Comparison of ENCODE assay signal across 15 cellular contexts in the genomic region with DNA sequence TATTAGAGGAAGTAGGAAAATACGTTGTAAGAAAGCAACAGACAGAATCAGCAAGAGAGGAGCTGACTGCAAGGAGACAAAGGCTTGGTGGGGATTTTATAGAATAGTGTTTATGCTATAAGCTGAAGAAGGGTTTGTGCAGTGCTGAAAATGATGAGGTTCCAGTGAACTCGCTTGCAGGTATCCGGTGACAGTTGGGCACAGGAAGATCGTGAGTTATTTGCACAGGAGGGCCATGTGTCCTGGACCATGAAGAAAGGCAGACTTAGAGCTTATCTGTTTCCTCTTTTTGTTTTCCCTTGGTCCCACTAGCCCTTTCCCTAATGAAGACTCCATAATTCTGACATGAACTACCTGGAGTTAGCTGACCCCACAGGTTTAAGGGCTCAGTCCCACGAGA.
DNase-seq lines count a peak whose midpoint lies in the region; TF ChIP-seq lines count a peak whose summit lies in the region.
"Had no signal": no experiment of that assay in that cellular context is flagged by ENCODE, and none has a peak within 500 bp of the region (broad histone marks: within the 10 kb centered on the region; RNA-seq: fewer than 3 reads in every experiment).

No MANE protein-coding gene starts in this region.

- 60 to 72% methylated on average over 5 of the region's 5 CpGs for WGBS in esophagus squamous epithelium, 2 donors

- H4K20me1 ChIP-seq in BLaER1 = no peaks in the 10 kb centered on the region
- H4K20me1 ChIP-seq in Karpas-422 (ENCODE audit: insufficient read depth, low read depth, low read length) = no peaks in the 10 kb centered on the region
- H4K20me1 ChIP-seq in PC-9 (ENCODE audit: insufficient read depth) = no peaks in the 10 kb centered on the region

- POLR2A ChIA-PET in PC-9 (lab: Charles Lee; ENCODE audit: unreplicated experiment) = no interaction called here

- H3K27me3 ChIP-seq in BLaER1 (no peaks in the 10 kb centered on the region), Karpas-422 (ENCODE audit: low read length) (no peaks in the 10 kb centered on the region), esophagus squamous epithelium (peaks cover 0 to 15% (median 0%) of the 10 kb centered on the region in 4 donors), PC-9 (ENCODE audit: insufficient read depth, low read depth) (no peaks in the 10 kb centered on the region)
- H3K27me3 ChIP-seq: BE2C had no signal

- H3K4me1 ChIP-seq in BLaER1 (peaks cover 21% of the 10 kb centered on the region), Karpas-422 (ENCODE audit: low read length) (peaks cover 16% of the 10 kb centered on the region), esophagus squamous epithelium (no peaks in the 10 kb centered on the region), PC-9 (replicated peaks; ENCODE audit: insufficient read depth) (no peaks in the 10 kb centered on the region)
- H3K4me1 ChIP-seq: BE2C, Caco-2 had no signal

- peak; percentile 76 for DNase-seq in Karpas-422
- DNase-seq in nephron progenitor cell = no peak
- no peak for DNase-seq in esophagus squamous epithelium (lab: John Stamatoyannopoulos, UW)
- DNase-seq in 8988T = no peak
- no peak for DNase-seq in foreskin fibroblast
- DNase-seq in PC-9 = no peak
- DNase-seq: BE2C; Caco-2; CD8-positive, alpha-beta memory T cell; DND-41; GF-D8; GOT3; H9 had no signal

- intact Hi-C loops in esophagus squamous epithelium (cut with DNase I) (loop anchor here (5.0 kb wide), 1 partner anchor 386 kb away; no protein-coding TSS in a partner anchor), PC-9 (cut with micrococcal nuclease; ENCODE audit: unreplicated experiment) (loop anchor here (10.0 kb wide), 2 partner anchors 218 to 718 kb away; a partner anchor contains a TSS)

- H3F3A ChIP-seq in PC-9 (ENCODE audit: insufficient read depth, low read depth) = no peaks in the 10 kb centered on the region

- TF ChIP-seq CTCF in VCaP (conservative IDR thresholded peaks at IDR 0.05) (no peak), nephron progenitor cell (IDR thresholded peaks at IDR 0.05) (no peak), esophagus squamous epithelium (IDR thresholded peaks at IDR 0.05) (no peak), foreskin fibroblast (IDR thresholded peaks at IDR 0.05; ENCODE audit: low read depth, low read length) (no peak), PC-9 (conservative IDR thresholded peaks at IDR 0.05) (no peak)

- H3K36me3 ChIP-seq in BLaER1 (no peaks in the 10 kb centered on the region), Karpas-422 (ENCODE audit: insufficient read depth, low read length) (no peaks in the 10 kb centered on the region), esophagus squamous epithelium (no peaks in the 10 kb centered on the region), PC-9 (ENCODE audit: low read depth) (no peaks in the 10 kb centered on the region)
- H3K36me3 ChIP-seq: BE2C had no signal

- peaks cover 39% of the 10 kb centered on the region for H3K4me1 Mint-ChIP-seq in nephron progenitor cell
- H3K4me1 Mint-ChIP-seq: H9 had no signal

- H3K9me3 Mint-ChIP-seq in nephron progenitor cell = peaks cover 30% of the 10 kb centered on the region
- H3K9me3 Mint-ChIP-seq: CD8-positive, alpha-beta memory T cell; H9 had no signal

- peaks cover 12% of the 10 kb centered on the region for H3K36me3 Mint-ChIP-seq in nephron progenitor cell (ENCODE audit: low read depth)

- H3K9me3 ChIP-seq in BLaER1 = peaks cover 5% of the 10 kb centered on the region; the same call in 1 of the 2 replicates
- H3K9me3 ChIP-seq in Karpas-422 (ENCODE audit: low read length) = no peaks in the 10 kb centered on the region
- H3K9me3 ChIP-seq in esophagus squamous epithelium = no peaks in the 10 kb centered on the region
- H3K9me3 ChIP-seq in PC-9 (ENCODE audit: insufficient read depth, low read depth) = no peaks in the 10 kb centered on the region
- H3K9me3 ChIP-seq: BE2C, Caco-2 had no signal

- H2AFZ ChIP-seq in Karpas-422 (ENCODE audit: low read length) = peak overlapping the region; percentile 67
- no peak overlapping the region for H2AFZ ChIP-seq in PC-9

- no peak for TF ChIP-seq POLR2A in esophagus squamous epithelium (IDR thresholded peaks at IDR 0.05)

- CTCF ChIA-PET in PC-9 (lab: Charles Lee) = no interaction called here

- no TSS peak for BruUV-seq in PC-9 (replicated peaks; lab: Mats Ljungman, UMichigan)

- H3K9me2 ChIP-seq in Karpas-422 (replicated peaks; ENCODE audit: insufficient read depth, low read length) (no peaks in the 10 kb centered on the region), PC-9 (ENCODE audit: insufficient read depth) (no peaks in the 10 kb centered on the region)

- H3K79me2 ChIP-seq in Karpas-422 (ENCODE audit: low read length) (no peaks in the 10 kb centered on the region), PC-9 (ENCODE audit: low read depth) (no peaks in the 10 kb centered on the region)

- H3K4me3 ChIP-seq in BLaER1 (no peak overlapping the region), Karpas-422 (ENCODE audit: low read length) (0 out of 2 replicates have a peak overlapping the region, but pooled peaks have one; percentile 7), esophagus squamous epithelium (no peak overlapping the region), foreskin fibroblast (ENCODE audit: low read depth in 1 of 2, low read length in 2 of 2) (no peak overlapping the region), PC-9 (no peak overlapping the region)

- peaks cover 10% of the 10 kb centered on the region for H3K27me3 Mint-ChIP-seq in nephron progenitor cell (ENCODE audit: low read depth, poor library complexity)

- H3K9ac ChIP-seq in BLaER1 = peak overlapping the region; percentile 55
- H3K9ac ChIP-seq in Karpas-422 (ENCODE audit: low read length) = peak overlapping the region; percentile 35; the same call in 1 of the 2 replicates

- peak overlapping the region; percentile 71 for H3K27ac ChIP-seq in BLaER1
- peak overlapping the region; percentile 60 for H3K27ac ChIP-seq in Karpas-422 (ENCODE audit: low read length)
- peak overlapping the region; percentile 82 for H3K27ac ChIP-seq in VCaP
- H3K27ac ChIP-seq in esophagus squamous epithelium = no peak overlapping the region
- no peak overlapping the region for H3K27ac ChIP-seq in PC-9

- peak overlapping the region; percentile 71 for H3K4me2 ChIP-seq in BLaER1
- H3K4me2 ChIP-seq in Karpas-422 (ENCODE audit: low read depth, low read length, poor library complexity, severe bottlenecking) = peak overlapping the region; percentile 55
- no peak overlapping the region for H3K4me2 ChIP-seq in PC-9

- peak overlapping the region; percentile 94 for H3K27ac Mint-ChIP-seq in nephron progenitor cell
- H3K27ac Mint-ChIP-seq: CD8-positive, alpha-beta memory T cell; H9 had no signal

- H3K4me3 Mint-ChIP-seq in nephron progenitor cell = peak overlapping the region; percentile 37
- H3K4me3 Mint-ChIP-seq: CD8-positive, alpha-beta memory T cell; H9 had no signal

Comparison
In these comparisons a context has a peak if more than half of its experiments do, and no peak if none do; other contexts are left out.
1. H3K27ac ChIP-seq: peak in BLaER1 (single experiment), Karpas-422 (single experiment) and VCaP (single experiment); none in esophagus squamous epithelium (0 of 4) and PC-9 (single experiment).